20 cellular contexts compared by ENCODE assay signal in the genomic region with DNA sequence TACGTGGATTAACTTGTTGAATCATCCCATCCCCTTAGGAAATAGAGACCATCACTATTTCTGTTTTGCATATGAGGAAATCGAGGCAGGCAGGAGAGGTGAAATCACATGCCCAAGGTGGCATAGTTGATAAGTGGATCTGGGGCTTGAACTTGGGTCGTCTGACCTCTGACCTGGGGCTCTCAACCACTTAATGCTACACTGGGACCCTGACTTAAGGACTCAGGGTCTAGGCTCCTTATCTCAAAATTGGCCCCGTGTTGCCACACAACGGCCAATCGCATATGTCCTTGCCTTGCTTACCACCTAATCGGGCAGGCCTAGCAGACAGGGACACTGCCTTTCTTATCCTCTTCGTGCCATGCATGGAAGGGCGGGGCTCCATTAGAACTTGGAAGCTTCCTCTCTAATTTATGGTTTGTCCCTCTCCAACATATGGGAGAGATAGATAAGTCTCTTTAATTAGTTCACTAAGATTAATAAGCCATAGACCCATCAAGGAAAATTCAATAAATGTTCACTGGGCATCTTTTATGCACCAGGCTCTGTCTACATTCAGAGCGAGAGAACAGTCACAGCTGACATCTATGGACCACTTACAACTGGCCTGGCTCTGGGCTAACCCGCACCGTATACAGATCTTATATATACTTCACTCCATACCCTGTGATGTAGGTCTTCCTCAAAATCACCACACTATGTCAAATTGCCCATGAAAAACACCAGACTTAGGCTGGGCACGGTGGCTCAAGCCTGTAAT. TPM values are rescaled to one million over a fixed set of nuclear protein-coding genes. Genes with fewer than 3 reads are reported as not detected.
"Had no signal": no experiment of that assay in that cellular context is flagged by ENCODE, and none has a peak within 500 bp of the region (broad histone marks: within the 10 kb centered on the region; RNA-seq: fewer than 3 reads in every experiment).

No MANE protein-coding gene starts in this region.

- H3K27me3 ChIP-seq: esophagus squamous epithelium, gastroesophageal sphincter, ovary, uterus had no signal

- H3K4me3 ChIP-seq: dorsolateral prefrontal cortex, esophagus squamous epithelium, gastroesophageal sphincter, mucosa of descending colon, ovary, uterus had no signal

- H3K36me3 ChIP-seq: gastroesophageal sphincter, ovary, uterus had no signal

- H3K9me3 ChIP-seq: esophagus squamous epithelium, gastroesophageal sphincter, mucosa of descending colon, ovary, uterus had no signal

- H3K27ac ChIP-seq: esophagus squamous epithelium, gastroesophageal sphincter, ovary, uterus had no signal

- DNase-seq: cortex of kidney; dorsolateral prefrontal cortex; effector CD8-positive, alpha-beta T cell; esophagus squamous epithelium; foreskin fibroblast; glutamatergic neuron; islet precursor cell; mammary epithelial cell; mucosa of descending colon; natural killer cell; ovary; right cardiac atrium; small intestine; stimulated activated CD4-positive, alpha-beta T cell treated with anti-CD3 and anti-CD28 coated beads, Interleukin-12 subunit alpha, Interleukin-12 subunit beta, amount 100 ng/mL, for 4 hours; stimulated activated naive CD4-positive, alpha-beta T cell treated with Interleukin-2 at 50 U/mL for 16 hours; trophoblast cell; uterus had no signal

- ATAC-seq: gastroesophageal sphincter, left lobe of liver, mucosa of descending colon, natural killer cell, right cardiac atrium had no signal

- H3K4me1 ChIP-seq: gastroesophageal sphincter, uterus had no signal

- FAIRE-seq: small intestine had no signal

RNA-seq across cellular contexts. Expression of gene CDH1, which starts 35.0 kb away (rescaled TPM):
- total RNA-seq: posterior vena cava, right cardiac atrium had no signal
